8 cellular contexts compared by ENCODE assay signal in the genomic region with DNA sequence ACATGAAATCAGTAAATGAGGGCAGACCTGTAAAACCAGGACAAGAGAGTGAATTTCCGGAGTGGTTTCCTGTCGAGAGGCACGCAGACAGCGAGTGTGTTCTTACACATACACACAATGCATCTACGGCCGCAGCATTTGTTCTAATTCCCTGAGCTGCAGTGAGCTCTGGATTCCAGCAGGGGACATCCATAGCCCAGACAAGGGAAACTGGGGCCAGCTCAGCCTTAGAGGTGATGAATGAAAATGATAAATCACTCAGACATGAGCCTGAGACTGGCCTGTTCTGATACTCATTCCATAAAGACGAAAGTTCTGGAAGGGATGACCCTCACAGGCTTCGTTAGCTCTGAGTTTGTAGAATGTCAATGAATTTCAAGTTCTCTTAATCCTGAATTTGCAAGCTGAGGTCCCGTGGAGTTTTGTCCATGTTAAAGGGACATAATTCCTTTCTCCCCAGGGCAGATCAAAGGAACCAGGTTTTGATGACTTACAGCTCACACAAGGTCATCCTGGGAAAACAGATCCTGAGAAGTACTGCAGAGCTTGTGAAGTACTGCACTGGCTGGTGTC.
DNase-seq lines count a peak whose midpoint lies in the region; ATAC-seq and TF ChIP-seq lines count a peak whose summit lies in the region.

No MANE protein-coding gene starts in this region.

- H3K36me3 Mint-ChIP-seq in activated naive CD8-positive, alpha-beta T cell treated with anti-CD3 and anti-CD28 coated beads, Interleukin-2, amount 50 U/mL, for 24 hours (ENCODE audit: low read depth): no peaks in the 10 kb centered on the region

- peak; percentile 93 for TF ChIP-seq CTCF in left ventricle myocardium inferior (IDR thresholded peaks at IDR 0.05; ENCODE audit: borderline replicate concordance)
- peak; percentile 99 for TF ChIP-seq CTCF in retinal pigment epithelial cell (conservative IDR thresholded peaks at IDR 0.05; ENCODE audit: low read depth, low read length)

- H3K27me3 ChIP-seq in left ventricle myocardium inferior (ENCODE audit: low read depth): no peaks in the 10 kb centered on the region

- no peaks in the 10 kb centered on the region for H3K9me3 ChIP-seq in left ventricle myocardium inferior (replicated peaks)

- ATAC-seq in GM19395 (IDR thresholded peaks at IDR 0.05; ENCODE audit: unreplicated experiment) (peak; percentile 95), HG03439 (IDR thresholded peaks at IDR 0.05; ENCODE audit: unreplicated experiment) (peak; percentile 71)
- ATAC-seq in activated naive CD8-positive, alpha-beta T cell treated with anti-CD3 and anti-CD28 coated beads, Interleukin-2, amount 50 U/mL, for 24 hours: peak; percentile 73

- no peaks in the 10 kb centered on the region for H3K9me3 Mint-ChIP-seq in activated naive CD8-positive, alpha-beta T cell treated with anti-CD3 and anti-CD28 coated beads, Interleukin-2, amount 50 U/mL, for 24 hours

- H3K4me1 ChIP-seq in left ventricle myocardium inferior: peaks cover 12% of the 10 kb centered on the region

- no peak overlapping the region for H3K27ac ChIP-seq in left ventricle myocardium inferior (replicated peaks)

- no peak overlapping the region for H3K4me3 Mint-ChIP-seq in activated naive CD8-positive, alpha-beta T cell treated with anti-CD3 and anti-CD28 coated beads, Interleukin-2, amount 50 U/mL, for 24 hours

- peak; percentile 78 for DNase-seq in DMS153 treated with DMSO at 0.1 percent for 48 hours (lab: John Stamatoyannopoulos, UW; ENCODE audit: unreplicated experiment)
- DNase-seq in NCI-H446 (lab: John Stamatoyannopoulos, UW): peak; percentile 68 to 84
- DNase-seq in activated naive CD8-positive, alpha-beta T cell treated with anti-CD3 and anti-CD28 coated beads, Interleukin-2, amount 50 U/mL, for 24 hours: peak; percentile 21
- DNase-seq in left ventricle myocardium inferior: peak; percentile 34
- peak; percentile 59 for DNase-seq in retinal pigment epithelial cell (ENCODE audit: low read depth)
- DNase-seq in stimulated activated naive CD4-positive, alpha-beta T cell (lab: John Stamatoyannopoulos, UW): no peak

- no peak overlapping the region for H3K27ac Mint-ChIP-seq in activated naive CD8-positive, alpha-beta T cell treated with anti-CD3 and anti-CD28 coated beads, Interleukin-2, amount 50 U/mL, for 24 hours

- intact Hi-C loops in left ventricle myocardium inferior (cut with micrococcal nuclease): no loop called here

- no peaks in the 10 kb centered on the region for H3K27me3 Mint-ChIP-seq in activated naive CD8-positive, alpha-beta T cell treated with anti-CD3 and anti-CD28 coated beads, Interleukin-2, amount 50 U/mL, for 24 hours

- peaks cover 6% of the 10 kb centered on the region for H3K4me1 Mint-ChIP-seq in activated naive CD8-positive, alpha-beta T cell treated with anti-CD3 and anti-CD28 coated beads, Interleukin-2, amount 50 U/mL, for 24 hours

- no peaks in the 10 kb centered on the region for H3K36me3 ChIP-seq in left ventricle myocardium inferior

- H3K4me3 ChIP-seq in left ventricle myocardium inferior: no peak overlapping the region
- H3K4me3 ChIP-seq in retinal pigment epithelial cell (ENCODE audit: low read length): no peak overlapping the region

Comparison
In these comparisons a context has a peak if more than half of its experiments do, and no peak if none do; other contexts are left out.
1. DNase-seq: peak in DMS153 treated with DMSO at 0.1 percent for 48 hours (single experiment), NCI-H446 (2 of 2), activated naive CD8-positive, alpha-beta T cell treated with anti-CD3 and anti-CD28 coated beads, Interleukin-2, amount 50 U/mL, for 24 hours (single experiment), left ventricle myocardium inferior (single experiment) and retinal pigment epithelial cell (single experiment); none in stimulated activated naive CD4-positive, alpha-beta T cell (0 of 6).
2. Peak in every context shown above with its lines, with median percentiles within 50 percentile points of each other: ATAC-seq.